ENCODE assay signal across 24 cellular contexts in genomic region chr2:73770725-73771124, GRCh38. TPM values are rescaled to one million over a fixed set of nuclear protein-coding genes. Genes with fewer than 3 reads are reported as not detected.
DNase-seq lines count a peak whose midpoint lies in the region; ATAC-seq, FAIRE-seq and TF ChIP-seq lines count a peak whose summit lies in the region.
"Had no signal": no experiment of that assay in that cellular context is flagged by ENCODE, and none has a peak within 500 bp of the region (broad histone marks: within the 10 kb centered on the region; RNA-seq: fewer than 3 reads in every experiment).

No MANE protein-coding gene starts in this region.

- H3K4me3 ChIP-seq in HEK293 (ENCODE audit: low read depth, low read length) (no peak overlapping the region), keratinocyte (ENCODE audit: control insufficient read depth in 2 of 3, extremely low read depth in 1 of 3, insufficient read depth in 2 of 3, low read depth in 1 of 3, low read length in 3 of 3) (no peak overlapping the region), trophoblast cell (ENCODE audit: low read depth, low read length) (no peak overlapping the region)
- H3K4me3 ChIP-seq: A549, HAP-1 had no signal

- H2BK120ac ChIP-seq in trophoblast cell (ENCODE audit: insufficient read depth, low read length, poor library complexity): no peak overlapping the region

- H3K27ac Mint-ChIP-seq in activated naive CD4-positive, alpha-beta T cell treated with anti-CD3 and anti-CD28 coated beads, Interleukin-2, amount 50 U/mL, for 24 hours: peak overlapping the region; percentile 1
- H3K27ac Mint-ChIP-seq in activated naive CD4-positive, alpha-beta T cell treated with anti-CD3 and anti-CD28 coated beads, Interleukin-2, amount 50 U/mL, for 72 hours: no peak overlapping the region
- H3K27ac Mint-ChIP-seq: CD8-positive, alpha-beta T cell; HFFc6 had no signal

- H3K4ac ChIP-seq in trophoblast cell (ENCODE audit: low read depth, low read length): no peak overlapping the region

- no peak for ATAC-seq in activated naive CD4-positive, alpha-beta T cell treated with anti-CD3 and anti-CD28 coated beads, Interleukin-2, amount 50 U/mL, for 72 hours
- ATAC-seq: A549; CD8-positive, alpha-beta T cell; HepG2 had no signal

- H3K79me2 ChIP-seq in keratinocyte (ENCODE audit: control insufficient read depth, insufficient read depth, low read length) (peaks cover 67% of the 10 kb centered on the region), trophoblast cell (ENCODE audit: control insufficient read depth, insufficient read depth, low read length, poor library complexity) (no peaks in the 10 kb centered on the region)

- H3K36me3 Mint-ChIP-seq in activated naive CD4-positive, alpha-beta T cell treated with anti-CD3 and anti-CD28 coated beads, Interleukin-2, amount 50 U/mL, for 24 hours: peaks cover 43% of the 10 kb centered on the region
- H3K36me3 Mint-ChIP-seq in activated naive CD4-positive, alpha-beta T cell treated with anti-CD3 and anti-CD28 coated beads, Interleukin-2, amount 50 U/mL, for 72 hours: peaks cover 6 to 25% of the 10 kb centered on the region in 2 donors

- no peak overlapping the region for H3K27ac ChIP-seq in HEK293 (ENCODE audit: extremely low read depth, low read depth, low read length)
- no peak overlapping the region for H3K27ac ChIP-seq in keratinocyte (ENCODE audit: control insufficient read depth, insufficient read depth, low read length)
- H3K27ac ChIP-seq in trophoblast cell (ENCODE audit: low read depth, low read length): no peak overlapping the region
- H3K27ac ChIP-seq: A549, C4-2B had no signal

- H3K27me3 Mint-ChIP-seq in activated naive CD4-positive, alpha-beta T cell treated with anti-CD3 and anti-CD28 coated beads, Interleukin-2, amount 50 U/mL, for 24 hours: no peaks in the 10 kb centered on the region

- peak; percentile 5 for FAIRE-seq in keratinocyte (lab: Jason Lieb, UNC)
- FAIRE-seq: A549, D721Med, G401.6, GM12891, H1, HepG2, HTR-8/SVneo had no signal

- H2AK5ac ChIP-seq in trophoblast cell (ENCODE audit: low read length): no peak overlapping the region

- H2AFZ ChIP-seq in keratinocyte (ENCODE audit: control insufficient read depth, low read length) (no peak overlapping the region), trophoblast cell (ENCODE audit: insufficient read depth, low read length, poor library complexity) (no peak overlapping the region)

- no CpG with 5 or more reads among the region's 3 CpGs for WGBS in trophoblast cell (ENCODE audit: extremely low coverage, insufficient coverage, insufficient read length)

- H3K36me3 ChIP-seq in HEK293 (ENCODE audit: control insufficient read depth in 2 of 2, insufficient read depth in 1 of 2, low read length in 2 of 2) (peaks cover 54 to 87% of the 10 kb centered on the region in 2 experiments), keratinocyte (ENCODE audit: control insufficient read depth in 2 of 2, extremely low read depth in 1 of 2, insufficient read depth in 2 of 2, low read length in 2 of 2) (peaks cover 19 to 51% of the 10 kb centered on the region in 2 experiments), trophoblast cell (ENCODE audit: control insufficient read depth in 1 of 2, insufficient read depth in 2 of 2, low read length in 2 of 2) (peaks cover 7 to 18% of the 10 kb centered on the region in 2 experiments)

- POLR2A ChIA-PET in HEK293 (lab: Yijun Ruan, JAX): no interaction called here

- no peak overlapping the region for H3K4me3 Mint-ChIP-seq in activated naive CD4-positive, alpha-beta T cell treated with anti-CD3 and anti-CD28 coated beads, Interleukin-2, amount 50 U/mL, for 24 hours
- H3K4me3 Mint-ChIP-seq: CD8-positive, alpha-beta T cell; HFFc6 had no signal

- H3K4me1 ChIP-seq in HEK293 (ENCODE audit: control insufficient read depth, insufficient read depth, low read length): no peaks in the 10 kb centered on the region
- H3K4me1 ChIP-seq in keratinocyte (ENCODE audit: control insufficient read depth, extremely low read depth, insufficient read depth, low read length): peaks cover under 1% of the 10 kb centered on the region
- no peaks in the 10 kb centered on the region for H3K4me1 ChIP-seq in trophoblast cell (ENCODE audit: control insufficient read depth in 1 of 2, insufficient read depth in 2 of 2, low read length in 2 of 2)
- H3K4me1 ChIP-seq: A549, BE2C, HAP-1 had no signal

- H3K14ac ChIP-seq in trophoblast cell (ENCODE audit: low read length): no peak overlapping the region

- no peaks in the 10 kb centered on the region for H3K9me3 Mint-ChIP-seq in activated naive CD4-positive, alpha-beta T cell treated with anti-CD3 and anti-CD28 coated beads, Interleukin-2, amount 50 U/mL, for 24 hours
- no peaks in the 10 kb centered on the region for H3K9me3 Mint-ChIP-seq in activated naive CD4-positive, alpha-beta T cell treated with anti-CD3 and anti-CD28 coated beads, Interleukin-2, amount 50 U/mL, for 72 hours
- H3K9me3 Mint-ChIP-seq: CD8-positive, alpha-beta T cell; HFFc6 had no signal

- H3K9me3 ChIP-seq in HEK293 (ENCODE audit: control insufficient read depth, insufficient read depth, low read depth, low read length) (no peaks in the 10 kb centered on the region), keratinocyte (ENCODE audit: control insufficient read depth, low read depth, low read length) (no peaks in the 10 kb centered on the region), trophoblast cell (ENCODE audit: insufficient read depth, low read depth, low read length) (no peaks in the 10 kb centered on the region)
- H3K9me3 ChIP-seq: A549, BE2C, HAP-1 had no signal

- no peaks in the 10 kb centered on the region for H3K9me1 ChIP-seq in keratinocyte (ENCODE audit: control insufficient read depth, extremely low read depth, insufficient read depth, low read length)

- H3K4me1 Mint-ChIP-seq in activated naive CD4-positive, alpha-beta T cell treated with anti-CD3 and anti-CD28 coated beads, Interleukin-2, amount 50 U/mL, for 24 hours: peaks cover 54% of the 10 kb centered on the region

- no peak overlapping the region for H4K91ac ChIP-seq in trophoblast cell (ENCODE audit: low read depth, low read length)

- H3K9ac ChIP-seq in keratinocyte (ENCODE audit: control insufficient read depth, extremely low read depth, insufficient read depth, low read length) (no peak overlapping the region), trophoblast cell (ENCODE audit: low read length) (no peak overlapping the region)

- H3K4me2 ChIP-seq in keratinocyte (ENCODE audit: control insufficient read depth, extremely low read depth, insufficient read depth, low read depth, low read length): no peak overlapping the region
- no peak overlapping the region for H3K4me2 ChIP-seq in trophoblast cell (ENCODE audit: low read length)
- H3K4me2 ChIP-seq: A549 had no signal

- no peak for TF ChIP-seq CTCF in HEK293 (tag by site-specific recombination; IDR thresholded peaks at IDR 0.05)
- no peak for TF ChIP-seq CTCF in keratinocyte (optimal IDR thresholded peaks at IDR 0.05 in 1 of 3, IDR thresholded peaks at IDR 0.05 in 1 of 3, conservative IDR thresholded peaks at IDR 0.05 in 1 of 3; ENCODE audit: extremely low read depth in 1 of 3, insufficient read depth in 2 of 3, low read length in 3 of 3)

- no peak for DNase-seq in activated naive CD4-positive, alpha-beta T cell treated with anti-CD3 and anti-CD28 coated beads, Interleukin-2, amount 50 U/mL, for 72 hours (ENCODE audit: low spot score in 2 of 2)
- no peak for DNase-seq in keratinocyte (ENCODE audit: low read depth, low spot score)
- DNase-seq in trophoblast cell: peak; percentile 36 to 73
- no peak for DNase-seq in activated gamma-delta T cell (lab: John Stamatoyannopoulos, UW)
- no peak for DNase-seq in nucleus accumbens (lab: John Stamatoyannopoulos, UW)
- DNase-seq: BE2C; CD8-positive, alpha-beta T cell; COR-L47; DMS153; DMS79 treated with DMSO at 0.1 percent for 48 hours; EL; HFFc6 had no signal

- no peak overlapping the region for H3K18ac ChIP-seq in trophoblast cell (ENCODE audit: low read length)

- dilution Hi-C loops in keratinocyte (cut with MboI; ENCODE audit: extremely low pct_ligation_motif_present, low sequenced_read_pairs): no loop called here

- no peak overlapping the region for H3K23ac ChIP-seq in trophoblast cell (ENCODE audit: low read length)

- H4K8ac ChIP-seq in trophoblast cell (ENCODE audit: low read depth, low read length): no peak overlapping the region

- no peaks in the 10 kb centered on the region for H3K79me1 ChIP-seq in trophoblast cell (ENCODE audit: low read length)

- CTCF ChIA-PET in HEK293 (lab: Yijun Ruan, JAX): no interaction called here

- no peak overlapping the region for H2BK5ac ChIP-seq in trophoblast cell (ENCODE audit: low read depth, low read length, poor library complexity)

- H4K12ac ChIP-seq in trophoblast cell (ENCODE audit: low read depth, low read length): no peak overlapping the region

- H3K27me3 ChIP-seq in keratinocyte (ENCODE audit: control insufficient read depth, extremely low read depth, insufficient read depth, low read length): no peaks in the 10 kb centered on the region
- H3K27me3 ChIP-seq in trophoblast cell (ENCODE audit: insufficient read depth, low read length): no peaks in the 10 kb centered on the region
- H3K27me3 ChIP-seq: BE2C had no signal

- no peaks in the 10 kb centered on the region for H4K20me1 ChIP-seq in keratinocyte (ENCODE audit: control insufficient read depth, extremely low read depth, insufficient read depth, low read length)

- H2BK12ac ChIP-seq in trophoblast cell (ENCODE audit: low read length): no peak overlapping the region

RNA-seq across cellular contexts. Expression of gene DUSP11, which starts 9.2 kb away (rescaled TPM):
- total RNA-seq in activated naive CD4-positive, alpha-beta T cell treated with anti-CD3 and anti-CD28 coated beads, Interleukin-2, amount 50 U/mL, for 72 hours: 10 to 100 TPM; 31.0 to 31.1 TPM
- 65.6 to 83.7 TPM (median 69.1 TPM) in 3 replicates for polyA plus RNA-seq in keratinocyte
- 18.2 TPM for polyA plus RNA-seq in keratinocyte (2011; ENCODE audit: low read depth)
- polyA plus RNA-seq in keratinocyte (2011; cell fraction: cytosol; rRNA removed): 51.7 and 104 TPM in 2 replicates
- polyA plus RNA-seq in keratinocyte (2011; cell fraction: nucleus; rRNA removed): 74.1 and 93.5 TPM in 2 replicates
- polyA plus RNA-seq in keratinocyte (2012; ENCODE audit: low replicate concordance): 35.9 and 46.2 TPM in 2 replicates
- 8.7 to 31.4 TPM (median 24.8 TPM) in 3 replicates for polyA minus RNA-seq in keratinocyte
- 33.6 TPM for polyA minus RNA-seq in keratinocyte (2011; cell fraction: cytosol; rRNA and poly(A)+ RNA removed)
- polyA minus RNA-seq in keratinocyte (2011; cell fraction: nucleus; rRNA and poly(A)+ RNA removed): 33.2 and 43.9 TPM in 2 replicates
- polyA plus RNA-seq in trophoblast cell (2013): 26.3 and 26.8 TPM in 2 replicates

RNA-seq across cellular contexts. Expression of gene C2orf78, which starts 13.3 kb away (rescaled TPM):
- total RNA-seq in activated naive CD4-positive, alpha-beta T cell treated with anti-CD3 and anti-CD28 coated beads, Interleukin-2, amount 50 U/mL, for 72 hours: not detected
- polyA plus RNA-seq in keratinocyte: not detected in 3 replicates
- polyA plus RNA-seq in keratinocyte (2011; ENCODE audit: low read depth): not detected
- polyA plus RNA-seq in keratinocyte (2011; cell fraction: cytosol; rRNA removed): not detected in 2 replicates
- polyA plus RNA-seq in keratinocyte (2011; cell fraction: nucleus; rRNA removed): not detected in 2 replicates
- not detected in 2 replicates for polyA plus RNA-seq in keratinocyte (2012; ENCODE audit: low replicate concordance)
- not detected in 3 replicates for polyA minus RNA-seq in keratinocyte
- not detected for polyA minus RNA-seq in keratinocyte (2011; cell fraction: cytosol; rRNA and poly(A)+ RNA removed)
- polyA minus RNA-seq in keratinocyte (2011; cell fraction: nucleus; rRNA and poly(A)+ RNA removed): not detected in 2 replicates
- polyA plus RNA-seq in trophoblast cell (2013): 0.03 TPM in 2 replicates
- total RNA-seq: CD8-positive, alpha-beta T cell; HepG2; HFFc6 had no signal
- polyA plus RNA-seq: A549, AG04450, HepG2 had no signal

RNA-seq across cellular contexts. Expression of gene TPRKB, which starts 33.6 kb away (rescaled TPM):
- 10 to 100 TPM; 34.7 to 48.6 TPM for total RNA-seq in activated naive CD4-positive, alpha-beta T cell treated with anti-CD3 and anti-CD28 coated beads, Interleukin-2, amount 50 U/mL, for 72 hours
- polyA plus RNA-seq in keratinocyte: 28.0 to 58.4 TPM (median 32.3 TPM) in 3 replicates
- polyA plus RNA-seq in keratinocyte (2011; ENCODE audit: low read depth): 21.4 TPM
- polyA plus RNA-seq in keratinocyte (2011; cell fraction: cytosol; rRNA removed): 31.7 and 54.0 TPM in 2 replicates
- polyA plus RNA-seq in keratinocyte (2011; cell fraction: nucleus; rRNA removed): 12.8 and 14.6 TPM in 2 replicates
- 26.6 and 41.8 TPM in 2 replicates for polyA plus RNA-seq in keratinocyte (2012; ENCODE audit: low replicate concordance)
- polyA minus RNA-seq in keratinocyte: 3.7 to 7.3 TPM (median 6.4 TPM) in 3 replicates
- polyA minus RNA-seq in keratinocyte (2011; cell fraction: cytosol; rRNA and poly(A)+ RNA removed): 5.4 TPM
- 3.7 and 5.7 TPM in 2 replicates for polyA minus RNA-seq in keratinocyte (2011; cell fraction: nucleus; rRNA and poly(A)+ RNA removed)
- 47.2 and 50.9 TPM in 2 replicates for polyA plus RNA-seq in trophoblast cell (2013)

RNA-seq across cellular contexts. Expression of gene STAMBP, which starts 58.0 kb away (rescaled TPM):
- 100 to 1,000 TPM in 1 of 2 donors, 10 to 100 TPM in 1; 76.0 to 110 TPM for total RNA-seq in activated naive CD4-positive, alpha-beta T cell treated with anti-CD3 and anti-CD28 coated beads, Interleukin-2, amount 50 U/mL, for 72 hours
- polyA plus RNA-seq in keratinocyte: 86.5 to 120 TPM (median 95.4 TPM) in 3 replicates
- 115 TPM for polyA plus RNA-seq in keratinocyte (2011; ENCODE audit: low read depth)
- 117 and 156 TPM in 2 replicates for polyA plus RNA-seq in keratinocyte (2011; cell fraction: cytosol; rRNA removed)
- polyA plus RNA-seq in keratinocyte (2011; cell fraction: nucleus; rRNA removed): 88.7 and 91.2 TPM in 2 replicates
- 53.3 and 82.7 TPM in 2 replicates for polyA plus RNA-seq in keratinocyte (2012; ENCODE audit: low replicate concordance)
- 45.8 to 90.3 TPM (median 81.4 TPM) in 3 replicates for polyA minus RNA-seq in keratinocyte
- 71.7 TPM for polyA minus RNA-seq in keratinocyte (2011; cell fraction: cytosol; rRNA and poly(A)+ RNA removed)
- polyA minus RNA-seq in keratinocyte (2011; cell fraction: nucleus; rRNA and poly(A)+ RNA removed): 27.4 and 50.0 TPM in 2 replicates
- polyA plus RNA-seq in trophoblast cell (2013): 37.4 and 40.8 TPM in 2 replicates

Comparison
In these comparisons a context has a peak if more than half of its experiments do, and no peak if none do; other contexts are left out.
1. DNase-seq: peak in trophoblast cell (2 of 2); none in activated naive CD4-positive, alpha-beta T cell treated with anti-CD3 and anti-CD28 coated beads, Interleukin-2, amount 50 U/mL, for 72 hours (0 of 2), keratinocyte (single experiment), activated gamma-delta T cell (single experiment) and nucleus accumbens (0 of 56).